8 cellular contexts compared by ENCODE assay signal in genomic region chr5:114449836-114450515, GRCh38.
DNase-seq lines count a peak whose midpoint lies in the region; ATAC-seq and TF ChIP-seq lines count a peak whose summit lies in the region.

No MANE protein-coding gene starts in this region.

- H2AFZ ChIP-seq in ACC112 (ENCODE audit: low read length, unreplicated experiment) (peak overlapping the region; percentile 4), MM.1S (ENCODE audit: low read length) (no peak overlapping the region)

- no peaks in the 10 kb centered on the region for H4K20me1 ChIP-seq in MM.1S (ENCODE audit: insufficient read depth, low read length)

- H3K27me3 ChIP-seq in ACC112 (ENCODE audit: insufficient read depth, low read length) (peaks cover 36% of the 10 kb centered on the region), MM.1S (replicated peaks; ENCODE audit: insufficient read depth, low read length) (no peaks in the 10 kb centered on the region), lower lobe of right lung (ENCODE audit: low read depth) (no peaks in the 10 kb centered on the region)

- no peaks in the 10 kb centered on the region for H3F3A ChIP-seq in MM.1S (ENCODE audit: insufficient read depth, low read length)

- H3K79me2 ChIP-seq in ACC112 (ENCODE audit: control insufficient read depth, insufficient read depth, low read length, unreplicated experiment) (no peaks in the 10 kb centered on the region), MM.1S (ENCODE audit: low read length) (no peaks in the 10 kb centered on the region)

- H3K9ac ChIP-seq in MM.1S (ENCODE audit: low read length) = no peak overlapping the region

- H3K9me3 ChIP-seq in MM.1S (replicated peaks; ENCODE audit: insufficient read depth, low read length) (no peaks in the 10 kb centered on the region), lower lobe of right lung (no peaks in the 10 kb centered on the region)

- peak; percentile 51 for DNase-seq in HFF-Myc (ENCODE audit: extremely low read depth, low read depth)
- peak; percentile 61 for DNase-seq in MM.1S
- DNase-seq in T1000 (lab: John Stamatoyannopoulos, UW) = peak; percentile 1
- DNase-seq in choroid plexus epithelial cell (ENCODE audit: low read depth) = peak; percentile 72
- DNase-seq in lower lobe of right lung = peak; percentile 61
- peak; percentile 2 for DNase-seq in stimulated activated CD8-positive, alpha-beta memory T cell treated with anti-CD3 and anti-CD28 coated beads, Interleukin-15, amount 100 ng/mL, for 24 hours (ENCODE audit: low read depth)

- no peak overlapping the region for H3K4me3 ChIP-seq in ACC112 (ENCODE audit: low read depth, low read length)
- H3K4me3 ChIP-seq in HFF-Myc (replicated peaks; ENCODE audit: low read depth, low read length) = no peak overlapping the region
- H3K4me3 ChIP-seq in MM.1S (ENCODE audit: low read length) = no peak overlapping the region
- no peak overlapping the region for H3K4me3 ChIP-seq in choroid plexus epithelial cell (ENCODE audit: low read depth, low read length)
- H3K4me3 ChIP-seq in lower lobe of right lung = no peak overlapping the region

- intact Hi-C loops in lower lobe of right lung (cut with DNase I) = no loop called here

- no peaks in the 10 kb centered on the region for H3K36me3 ChIP-seq in ACC112 (ENCODE audit: insufficient read depth, low read length)
- no peaks in the 10 kb centered on the region for H3K36me3 ChIP-seq in MM.1S (replicated peaks; ENCODE audit: insufficient read depth, low read length)
- no peaks in the 10 kb centered on the region for H3K36me3 ChIP-seq in lower lobe of right lung

- H3K27ac ChIP-seq in ACC112 (ENCODE audit: low read depth, low read length) (no peak overlapping the region), MM.1S (ENCODE audit: low read length) (no peak overlapping the region), lower lobe of right lung (no peak overlapping the region)

- peak; percentile 88 for TF ChIP-seq CTCF in GM12872 (IDR thresholded peaks at IDR 0.05; ENCODE audit: insufficient read depth, low read depth, low read length)
- peak; percentile 87 for TF ChIP-seq CTCF in HFF-Myc (IDR thresholded peaks at IDR 0.05; ENCODE audit: low read depth, low read length, missing control alignments)
- peak; percentile 91 for TF ChIP-seq CTCF in MM.1S (IDR thresholded peaks at IDR 0.05; ENCODE audit: low read length)
- TF ChIP-seq CTCF in choroid plexus epithelial cell (conservative IDR thresholded peaks at IDR 0.05; ENCODE audit: low read depth, low read length) = peak; percentile 89
- peak; percentile 82 for TF ChIP-seq CTCF in lower lobe of right lung (IDR thresholded peaks at IDR 0.05)

- no peak overlapping the region; the same call in 1 of the 2 replicates for H3K4me2 ChIP-seq in MM.1S (ENCODE audit: low read depth, low read length)

- H3K4me1 ChIP-seq in ACC112 (ENCODE audit: control insufficient read depth, insufficient read depth, low read length, unreplicated experiment) (no peaks in the 10 kb centered on the region), MM.1S (ENCODE audit: low read length) (no peaks in the 10 kb centered on the region), lower lobe of right lung (no peaks in the 10 kb centered on the region)

- H3K9me2 ChIP-seq in MM.1S (replicated peaks; ENCODE audit: insufficient read depth, low read length) = no peaks in the 10 kb centered on the region

- peak; percentile 90 to 94 for ATAC-seq in lower lobe of right lung

Comparison
In these comparisons a context has a peak if more than half of its experiments do, and no peak if none do; other contexts are left out.
1. DNase-seq: peak in every context shown above with its lines; median percentile 72 in choroid plexus epithelial cell; 61 in MM.1S; 61 in lower lobe of right lung; 51 in HFF-Myc; 2 in stimulated activated CD8-positive, alpha-beta memory T cell treated with anti-CD3 and anti-CD28 coated beads, Interleukin-15, amount 100 ng/mL, for 24 hours; 1 in T1000.